In genomic region chr2:42130858-42131257, GRCh38 we compare ENCODE assay signal across 7 cellular contexts. TPM values are rescaled to one million over a fixed set of nuclear protein-coding genes. Genes with fewer than 3 reads are reported as not detected.
A peak's percentile ranks its signal among the peaks of the same experiment; 100 is the strongest.
DNase-seq lines count a peak whose midpoint lies in the region; ATAC-seq and TF ChIP-seq lines count a peak whose summit lies in the region.
"Not testable (repeated sequence)": the region's sequence is repeated elsewhere in the genome, so short reads cannot be mapped to it uniquely, and the experiment has no call there.

No MANE protein-coding gene starts in this region.

- H3K9me3 ChIP-seq in CD4-positive, alpha-beta memory T cell (ENCODE audit: control insufficient read depth in 1 of 2, low read length in 2 of 2), result not testable (repeated sequence)

- not testable (repeated sequence) for H3K36me3 Mint-ChIP-seq in CD4-positive, alpha-beta memory T cell; T-helper 1 cell treated with Interleukin-12 subunit alpha and Interleukin-12 subunit beta and Interleukin-4 antibody, amounts not matched to agents 30 μg/mL and 1 μg/mL, for 36 hours (ENCODE audit: low read depth); activated T-cell treated with anti-CD3 and anti-CD28 coated beads, Interleukin-2, amount 50 U/mL, for 24 hours (ENCODE audit: low read depth); central memory CD8-positive, alpha-beta T cell (ENCODE audit: insufficient read depth); memory B cell; natural killer cell; stimulated activated effector memory CD8-positive, alpha-beta T cell treated with anti-CD3 and anti-CD28 coated beads, Interleukin-12 subunit alpha, Interleukin-12 subunit beta, amount 100 ng/mL, for 72 hours

- intact Hi-C loops in CD4-positive, alpha-beta memory T cell (cut with micrococcal nuclease); natural killer cell (cut with micrococcal nuclease): not testable (repeated sequence)

- peaks cover 76 to 100% (median 90%) of the 10 kb centered on the region in 4 donors for H3K4me1 Mint-ChIP-seq in CD4-positive, alpha-beta memory T cell
- H3K4me1 Mint-ChIP-seq in T-helper 1 cell treated with Interleukin-12 subunit alpha and Interleukin-12 subunit beta and Interleukin-4 antibody, amounts not matched to agents 30 μg/mL and 1 μg/mL, for 36 hours (ENCODE audit: low read depth), result peaks cover 77% of the 10 kb centered on the region
- H3K4me1 Mint-ChIP-seq in activated T-cell treated with anti-CD3 and anti-CD28 coated beads, Interleukin-2, amount 50 U/mL, for 24 hours (ENCODE audit: low read depth), result peaks cover 91% of the 10 kb centered on the region
- H3K4me1 Mint-ChIP-seq in central memory CD8-positive, alpha-beta T cell, result peaks cover 88% of the 10 kb centered on the region
- H3K4me1 Mint-ChIP-seq in memory B cell (peaks cover 56% of the 10 kb centered on the region), natural killer cell (peaks cover 63 to 66% of the 10 kb centered on the region in 2 donors)
- peaks cover 80% of the 10 kb centered on the region for H3K4me1 Mint-ChIP-seq in stimulated activated effector memory CD8-positive, alpha-beta T cell treated with anti-CD3 and anti-CD28 coated beads, Interleukin-12 subunit alpha, Interleukin-12 subunit beta, amount 100 ng/mL, for 72 hours

- POLR2A ChIA-PET in CD4-positive, alpha-beta memory T cell (lab: Charles Lee; ENCODE audit: partially characterized antibody), result interaction anchor here (25.0 kb wide), 1 partner anchor 24 kb away, joined by 1146 read pairs; no protein-coding TSS in a partner anchor

- H3K4me3 ChIP-seq in CD4-positive, alpha-beta memory T cell (ENCODE audit: low read length in 2 of 2), result not testable (repeated sequence)

- peak overlapping the region in 4 of 8 donors; percentile 25 to 88 (median 62) for H3K4me3 Mint-ChIP-seq in CD4-positive, alpha-beta memory T cell
- not testable (repeated sequence) for H3K4me3 Mint-ChIP-seq in T-helper 1 cell treated with Interleukin-12 subunit alpha and Interleukin-12 subunit beta and Interleukin-4 antibody, amounts not matched to agents 30 μg/mL and 1 μg/mL, for 36 hours; activated T-cell treated with anti-CD3 and anti-CD28 coated beads, Interleukin-2, amount 50 U/mL, for 24 hours; central memory CD8-positive, alpha-beta T cell; memory B cell; natural killer cell; stimulated activated effector memory CD8-positive, alpha-beta T cell treated with anti-CD3 and anti-CD28 coated beads, Interleukin-12 subunit alpha, Interleukin-12 subunit beta, amount 100 ng/mL, for 72 hours

- H3K27ac Mint-ChIP-seq in CD4-positive, alpha-beta memory T cell, result peak overlapping the region; percentile 88 to 100 (median 99)
- peak overlapping the region; percentile 36 for H3K27ac Mint-ChIP-seq in T-helper 1 cell treated with Interleukin-12 subunit alpha and Interleukin-12 subunit beta and Interleukin-4 antibody, amounts not matched to agents 30 μg/mL and 1 μg/mL, for 36 hours
- peak overlapping the region; percentile 13 for H3K27ac Mint-ChIP-seq in activated T-cell treated with anti-CD3 and anti-CD28 coated beads, Interleukin-2, amount 50 U/mL, for 24 hours
- H3K27ac Mint-ChIP-seq in central memory CD8-positive, alpha-beta T cell (ENCODE audit: low read depth), result peak overlapping the region; percentile 44
- H3K27ac Mint-ChIP-seq in memory B cell, result peak overlapping the region; percentile 92
- peak overlapping the region; percentile 87 to 95 for H3K27ac Mint-ChIP-seq in natural killer cell
- H3K27ac Mint-ChIP-seq in stimulated activated effector memory CD8-positive, alpha-beta T cell treated with anti-CD3 and anti-CD28 coated beads, Interleukin-12 subunit alpha, Interleukin-12 subunit beta, amount 100 ng/mL, for 72 hours, result peak overlapping the region; percentile 16

- CTCF ChIA-PET in CD4-positive, alpha-beta memory T cell (lab: Charles Lee; ENCODE audit: partially characterized antibody), result interaction anchor here (13.5 kb wide), 1 partner anchor 34 kb away, joined by 173 read pairs; no protein-coding TSS in a partner anchor

- not testable (repeated sequence) for H3K9me3 Mint-ChIP-seq in CD4-positive, alpha-beta memory T cell; T-helper 1 cell treated with Interleukin-12 subunit alpha and Interleukin-12 subunit beta and Interleukin-4 antibody, amounts not matched to agents 30 μg/mL and 1 μg/mL, for 36 hours; activated T-cell treated with anti-CD3 and anti-CD28 coated beads, Interleukin-2, amount 50 U/mL, for 24 hours; central memory CD8-positive, alpha-beta T cell; memory B cell; natural killer cell; stimulated activated effector memory CD8-positive, alpha-beta T cell treated with anti-CD3 and anti-CD28 coated beads, Interleukin-12 subunit alpha, Interleukin-12 subunit beta, amount 100 ng/mL, for 72 hours

- not testable (repeated sequence) for DNase-seq in CD4-positive, alpha-beta memory T cell; activated T-cell treated with anti-CD3 and anti-CD28 coated beads, Interleukin-2, amount 50 U/mL, for 24 hours; central memory CD8-positive, alpha-beta T cell (ENCODE audit: low spot score in 2 of 2); memory B cell (ENCODE audit: low spot score in 2 of 2); natural killer cell; stimulated activated effector memory CD8-positive, alpha-beta T cell treated with anti-CD3 and anti-CD28 coated beads, Interleukin-12 subunit alpha, Interleukin-12 subunit beta, amount 100 ng/mL, for 72 hours (ENCODE audit: low spot score in 2 of 2)

- H3K27me3 Mint-ChIP-seq in CD4-positive, alpha-beta memory T cell; T-helper 1 cell treated with Interleukin-12 subunit alpha and Interleukin-12 subunit beta and Interleukin-4 antibody, amounts not matched to agents 30 μg/mL and 1 μg/mL, for 36 hours (ENCODE audit: low read depth); activated T-cell treated with anti-CD3 and anti-CD28 coated beads, Interleukin-2, amount 50 U/mL, for 24 hours; central memory CD8-positive, alpha-beta T cell; memory B cell; natural killer cell (ENCODE audit: low read depth in 2 of 2): not testable (repeated sequence)

- H3K36me3 ChIP-seq in CD4-positive, alpha-beta memory T cell (ENCODE audit: insufficient read depth, low read length), result not testable (repeated sequence)

- peaks cover 99% of the 10 kb centered on the region for H3K4me1 ChIP-seq in CD4-positive, alpha-beta memory T cell (ENCODE audit: insufficient read depth, low read length)

- not testable (repeated sequence) for H3K27me3 ChIP-seq in CD4-positive, alpha-beta memory T cell (ENCODE audit: insufficient read depth, low read length)

- peak overlapping the region; percentile 93 for H3K27ac ChIP-seq in CD4-positive, alpha-beta memory T cell (ENCODE audit: low read depth, low read length)

- not testable (repeated sequence) for ATAC-seq in central memory CD8-positive, alpha-beta T cell (replicated peaks; ENCODE audit: extremely low read depth, poor library complexity, severe bottlenecking); memory B cell (ENCODE audit: low read depth); natural killer cell; stimulated activated effector memory CD8-positive, alpha-beta T cell treated with anti-CD3 and anti-CD28 coated beads, Interleukin-12 subunit alpha, Interleukin-12 subunit beta, amount 100 ng/mL, for 72 hours

- not testable (repeated sequence) for TF ChIP-seq CTCF in natural killer cell (IDR thresholded peaks at IDR 0.05)

RNA-seq across cellular contexts. Expression of gene EML4, which starts 38.3 kb away (rescaled TPM):
- total RNA-seq in CD4-positive, alpha-beta memory T cell, result 100 to 1,000 TPM; 168 to 172 TPM
- 100 to 1,000 TPM in 1 of 2 donors, 10 to 100 TPM in 1; 52.8 to 113 TPM for polyA plus RNA-seq in CD4-positive, alpha-beta memory T cell
- 100 to 1,000 TPM in 1 of 3 donors, 10 to 100 TPM in 2; 88.4 to 136 (median 91.5) TPM for total RNA-seq in natural killer cell

Comparison
In these comparisons a context has a peak if more than half of its experiments do, and no peak if none do; other contexts are left out.
1. H3K27ac Mint-ChIP-seq: peak in every context shown above with its lines; median percentile 99 in CD4-positive, alpha-beta memory T cell; 92 in memory B cell; 91 in natural killer cell; 44 in central memory CD8-positive, alpha-beta T cell; 36 in T-helper 1 cell treated with Interleukin-12 subunit alpha and Interleukin-12 subunit beta and Interleukin-4 antibody, amounts not matched to agents 30 μg/mL and 1 μg/mL, for 36 hours; 16 in stimulated activated effector memory CD8-positive, alpha-beta T cell treated with anti-CD3 and anti-CD28 coated beads, Interleukin-12 subunit alpha, Interleukin-12 subunit beta, amount 100 ng/mL, for 72 hours; 13 in activated T-cell treated with anti-CD3 and anti-CD28 coated beads, Interleukin-2, amount 50 U/mL, for 24 hours.